ENCODE assay signal across 20 cellular contexts in genomic region chr12:114835031-114835430, GRCh38.
DNase-seq lines count a peak whose midpoint lies in the region; ATAC-seq and TF ChIP-seq lines count a peak whose summit lies in the region.
"Had no signal": no experiment of that assay in that cellular context is flagged by ENCODE, and none has a peak within 500 bp of the region (broad histone marks: within the 10 kb centered on the region; RNA-seq: fewer than 3 reads in every experiment).

No MANE protein-coding gene starts in this region.

- H3K9me3 ChIP-seq in IMR-90 (ENCODE audit: control insufficient read depth, insufficient read depth, low read length) (peaks cover 8% of the 10 kb centered on the region), gastrocnemius medialis (no peaks in the 10 kb centered on the region)

- H3K79me2 ChIP-seq in mesendoderm (ENCODE audit: control insufficient read depth, insufficient read depth, low read length), result no peaks in the 10 kb centered on the region

- peak overlapping the region; percentile 94 for H2AK5ac ChIP-seq in IMR-90 (ENCODE audit: low read depth, low read length)
- H2AK5ac ChIP-seq in mesendoderm (ENCODE audit: low read length), result no peak overlapping the region

- H2BK120ac ChIP-seq in IMR-90 (ENCODE audit: low read depth, low read length) (peak overlapping the region; percentile 99), mesendoderm (ENCODE audit: low read depth, low read length) (no peak overlapping the region)

- H3K36me3 ChIP-seq in IMR-90 (ENCODE audit: control insufficient read depth, insufficient read depth, low read length) (no peaks in the 10 kb centered on the region), mesendoderm (ENCODE audit: control insufficient read depth, insufficient read depth, low read length) (no peaks in the 10 kb centered on the region), gastrocnemius medialis (no peaks in the 10 kb centered on the region)
- H3K36me3 ChIP-seq: BLaER1 treated with 17β-estradiol and CSF1 and Interleukin-3, amounts not matched to agents 10 nM and 100 nM; neural progenitor cell; upper lobe of left lung had no signal

- peak overlapping the region; percentile 29 for H2AK9ac ChIP-seq in IMR-90 (replicated peaks; ENCODE audit: low read depth, low read length, poor library complexity)

- H3K18ac ChIP-seq in IMR-90 (ENCODE audit: low read depth, low read length) (peak overlapping the region; percentile 95), mesendoderm (ENCODE audit: low read length) (peak overlapping the region; percentile 52)

- TF ChIP-seq POLR2A in IMR-90 (IDR thresholded peaks at IDR 0.05; ENCODE audit: low read depth, low read length), result no peak
- no peak for TF ChIP-seq POLR2A in gastrocnemius medialis (IDR thresholded peaks at IDR 0.05)

- intact Hi-C loops in IMR-90 (cut with micrococcal nuclease), result no loop called here
- intact Hi-C loops in gastrocnemius medialis (cut with DNase I; ENCODE audit: low total_unique reads), result no loop called here

- peak overlapping the region; percentile 44 for H3K4me2 ChIP-seq in IMR-90 (ENCODE audit: low read depth, low read length)
- H3K4me2 ChIP-seq in mesendoderm (ENCODE audit: low read length), result no peak overlapping the region
- H3K4me2 ChIP-seq: neural progenitor cell had no signal

- no peaks in the 10 kb centered on the region for H3K27me3 ChIP-seq in IMR-90 (ENCODE audit: control insufficient read depth, insufficient read depth, low read length)
- H3K27me3 ChIP-seq in mesendoderm (ENCODE audit: insufficient read depth, low read length, poor library complexity), result no peaks in the 10 kb centered on the region
- H3K27me3 ChIP-seq in gastrocnemius medialis, result no peaks in the 10 kb centered on the region
- H3K27me3 ChIP-seq: BLaER1 treated with 17β-estradiol and CSF1 and Interleukin-3, amounts not matched to agents 10 nM and 100 nM; neural progenitor cell; upper lobe of left lung had no signal

- H3K4me3 ChIP-seq in IMR-90 (ENCODE audit: insufficient read depth, low read depth, low read length) (no peak overlapping the region), astrocyte of the spinal cord (ENCODE audit: low read depth, low read length) (no peak overlapping the region), mesendoderm (ENCODE audit: low read length) (no peak overlapping the region), gastrocnemius medialis (no peak overlapping the region)
- H3K4me3 ChIP-seq: BLaER1 treated with 17β-estradiol and CSF1 and Interleukin-3, amounts not matched to agents 10 nM and 100 nM; neural progenitor cell; upper lobe of left lung had no signal

- TF ChIP-seq CTCF in AG09319 (IDR thresholded peaks at IDR 0.05; ENCODE audit: low read depth, low read length) (no peak), IMR-90 (conservative IDR thresholded peaks at IDR 0.05; ENCODE audit: low read depth, low read length) (no peak), astrocyte of the spinal cord (IDR thresholded peaks at IDR 0.05; ENCODE audit: low read depth, low read length) (no peak), gastrocnemius medialis (IDR thresholded peaks at IDR 0.05 in 4 of 5, conservative IDR thresholded peaks at IDR 0.05 in 1 of 5) (no peak)

- 0 out of 2 replicates have a peak, but pooled peaks cover 3% of the 10 kb centered on the region for H3K9me1 ChIP-seq in IMR-90 (ENCODE audit: insufficient read depth, low read length)

- H3K56ac ChIP-seq in IMR-90 (ENCODE audit: extremely low read depth, insufficient read depth, low read length) (peak overlapping the region; percentile 58; the same call in 1 of the 2 replicates), mesendoderm (ENCODE audit: low read length) (no peak overlapping the region)

- in situ Hi-C loops in IMR-90 (cut with MboI; ENCODE audit: low sequenced_read_pairs) (no loop called here), astrocyte of the spinal cord (cut with HindIII; ENCODE audit: low sequenced_read_pairs) (no loop called here), gastrocnemius medialis (cut with MboI; ENCODE audit: low sequenced_read_pairs in 4 of 4) (no loop called here)

- 60% methylated on average over 1 of the region's 2 CpGs; no CpG with 5 or more reads in 1 of the 2 experiments for WGBS in IMR-90 (ENCODE audit: extremely low coverage in 2 of 2, insufficient read length in 1 of 2), 2 experiments
- WGBS in mesendoderm (ENCODE audit: extremely low coverage, insufficient coverage, low lambda C conversion rate), result no CpG with 5 or more reads among the region's 2 CpGs

- no TSS peak for BruUV-seq in IMR-90 (replicated peaks; lab: Mats Ljungman, UMichigan)

- H4K5ac ChIP-seq in IMR-90 (ENCODE audit: low read depth, low read length), result peak overlapping the region; percentile 98
- no peak overlapping the region for H4K5ac ChIP-seq in mesendoderm (ENCODE audit: low read length)

- H3K79me1 ChIP-seq in IMR-90 (ENCODE audit: low read depth in 1 of 2, low read length in 2 of 2) (no peaks in the 10 kb centered on the region), mesendoderm (ENCODE audit: low read length) (no peaks in the 10 kb centered on the region)

- H2BK15ac ChIP-seq in IMR-90 (ENCODE audit: low read depth, low read length) (peak overlapping the region; percentile 99), mesendoderm (replicated peaks; ENCODE audit: low read depth) (no peak overlapping the region)

- peak overlapping the region; percentile 100 for H2BK20ac ChIP-seq in IMR-90 (ENCODE audit: low read depth, low read length)

- H2AFZ ChIP-seq in IMR-90 (replicated peaks; ENCODE audit: low read length, poor library complexity), result peak overlapping the region; percentile 71
- H2AFZ ChIP-seq: neural progenitor cell had no signal

- peak overlapping the region; percentile 99 for H3K4ac ChIP-seq in IMR-90 (ENCODE audit: low read depth, low read length)
- no peak overlapping the region for H3K4ac ChIP-seq in mesendoderm (ENCODE audit: low read depth, low read length)

- dilution Hi-C loops in IMR-90 (cut with HindIII; ENCODE audit: low sequenced_read_pairs, unreplicated experiment), result no loop called here

- H4K20me1 ChIP-seq in IMR-90 (ENCODE audit: insufficient read depth, low read length), result no peaks in the 10 kb centered on the region
- H4K20me1 ChIP-seq: BLaER1 treated with 17β-estradiol and CSF1 and Interleukin-3, amounts not matched to agents 10 nM and 100 nM had no signal

- peak overlapping the region; percentile 27; the same call in 1 of the 2 replicates for H3K9ac ChIP-seq in IMR-90 (ENCODE audit: low read depth, low read length)
- no peak overlapping the region for H3K9ac ChIP-seq in mesendoderm (ENCODE audit: low read length)
- H3K9ac ChIP-seq: BLaER1 treated with 17β-estradiol and CSF1 and Interleukin-3, amounts not matched to agents 10 nM and 100 nM; neural progenitor cell had no signal

- POLR2A ChIA-PET in IMR-90 (lab: Charles Lee; ENCODE audit: unreplicated experiment), result interaction anchor here (0.6 kb wide), 2 partner anchors 70 to 151 kb away, joined by 4 to 8 read pairs; partner anchors contain the start of gene TBX3

- TF ChIP-seq RAD21 in IMR-90 (IDR thresholded peaks at IDR 0.05; ENCODE audit: low read length), result no peak

- H3K27ac ChIP-seq in IMR-90 (ENCODE audit: insufficient read depth, low read length) (peak overlapping the region; percentile 74), mesendoderm (ENCODE audit: low read depth, low read length) (peak overlapping the region; percentile 32), gastrocnemius medialis (no peak overlapping the region)
- H3K27ac ChIP-seq: BLaER1 treated with 17β-estradiol and CSF1 and Interleukin-3, amounts not matched to agents 10 nM and 100 nM; neural progenitor cell; upper lobe of left lung had no signal

- CTCF ChIA-PET in IMR-90 (lab: Yijun Ruan, JAX), result interaction anchor here (0.5 to 1.1 kb wide), 2 partner anchors 12 to 180 kb away, joined by 4 read pairs; no protein-coding TSS in a partner anchor

- H4K8ac ChIP-seq in IMR-90 (ENCODE audit: low read depth in 2 of 2, low read length in 2 of 2) (peak overlapping the region; percentile 90 to 92), mesendoderm (ENCODE audit: low read depth, low read length) (no peak overlapping the region)

- peak; percentile 79 for ATAC-seq in IMR-90 (ENCODE audit: low read depth)
- no peak for ATAC-seq in GM18858 (IDR thresholded peaks at IDR 0.05; ENCODE audit: unreplicated experiment)
- no peak for ATAC-seq in gastrocnemius medialis
- no peak for ATAC-seq in GM21786 (IDR thresholded peaks at IDR 0.05; ENCODE audit: unreplicated experiment)
- no peak for ATAC-seq in HG02642 (IDR thresholded peaks at IDR 0.05; ENCODE audit: poor library complexity, unreplicated experiment)
- ATAC-seq: HCT116, right cardiac atrium, SK-N-SH treated with all-trans-retinoic acid at 6 μM for 48 hours had no signal

- H3K23ac ChIP-seq in IMR-90 (ENCODE audit: low read depth, low read length), result peak overlapping the region; percentile 94
- H3K23ac ChIP-seq in mesendoderm (ENCODE audit: low read length), result no peak overlapping the region

- H4K91ac ChIP-seq in IMR-90 (ENCODE audit: insufficient read depth, low read depth, low read length), result peak overlapping the region; percentile 98

- peak overlapping the region; percentile 92 for H3K14ac ChIP-seq in IMR-90 (replicated peaks; ENCODE audit: low read depth, low read length)

- peak; percentile 40 for DNase-seq in AG09319 (ENCODE audit: extremely low read depth, low read depth)
- peak; percentile 85 for DNase-seq in IMR-90
- peak; percentile 64 for DNase-seq in astrocyte of the spinal cord (ENCODE audit: low read depth, low spot score)
- DNase-seq in mesendoderm, result no peak
- DNase-seq in gastrocnemius medialis, result no peak
- DNase-seq: activated CD4-positive, alpha-beta memory T cell treated with anti-CD3 and anti-CD28 coated beads for 36 hours; aorta; KG1; NCI-H1694; OCI-M1; right cardiac atrium; stimulated activated CD4-positive, alpha-beta T cell treated with anti-CD3 and anti-CD28 coated beads, Interleukin-4, amount 100 ng/mL, for 4 hours; upper lobe of left lung had no signal

- H2BK5ac ChIP-seq in IMR-90 (ENCODE audit: low read depth, low read length, poor library complexity, severe bottlenecking) (peak overlapping the region; percentile 91), mesendoderm (ENCODE audit: low read length) (no peak overlapping the region)

- peaks cover 14% of the 10 kb centered on the region for H3K4me1 ChIP-seq in IMR-90 (ENCODE audit: control insufficient read depth, insufficient read depth, low read length)
- no peaks in the 10 kb centered on the region for H3K4me1 ChIP-seq in mesendoderm (ENCODE audit: control insufficient read depth, low read depth, low read length)
- H3K4me1 ChIP-seq in gastrocnemius medialis, result no peaks in the 10 kb centered on the region
- H3K4me1 ChIP-seq: neural progenitor cell, upper lobe of left lung had no signal

TF ChIP-seq in IMR-90, 13 proteins besides CTCF, POLR2A, EP300 and RAD21 (continues in another document):
- TF ChIP-seq USF2 (IDR thresholded peaks at IDR 0.05; ENCODE audit: low read depth, low read length) (peak; percentile 8; the same call in 1 of the 2 replicates), CEBPB (IDR thresholded peaks at IDR 0.05; ENCODE audit: low read depth, low read length) (peak; percentile 95)

Comparison
In these comparisons a context has a peak if more than half of its experiments do, and no peak if none do; other contexts are left out.
1. DNase-seq: peak in AG09319 (single experiment), IMR-90 (single experiment) and astrocyte of the spinal cord (single experiment); none in mesendoderm (single experiment) and gastrocnemius medialis (0 of 2).
2. H3K27ac ChIP-seq: peak in IMR-90 (single experiment) and mesendoderm (single experiment); none in gastrocnemius medialis (0 of 4).